ENCODE assay signal across 13 cellular contexts in genomic region chr1:1352784-1353388, GRCh38. TPM values are rescaled to one million over a fixed set of nuclear protein-coding genes. Genes with fewer than 3 reads are reported as not detected.
DNase-seq lines count a peak whose midpoint lies in the region; ATAC-seq and TF ChIP-seq lines count a peak whose summit lies in the region.
"Had no signal": no experiment of that assay in that cellular context is flagged by ENCODE, and none has a peak within 500 bp of the region (broad histone marks: within the 10 kb centered on the region; RNA-seq: fewer than 3 reads in every experiment).

No MANE protein-coding gene starts in this region.

- peak overlapping the region; percentile 56; the same call in 2 of the 3 replicates for H3K4me3 Mint-ChIP-seq in GM23338
- peak overlapping the region; percentile 80 to 88 (median 82) for H3K4me3 Mint-ChIP-seq in nephron

- in situ Hi-C loops in G401 (cut with HindIII; ENCODE audit: low sequenced_read_pairs) = no loop called here

- H3K27ac ChIP-seq in C4-2B = peak overlapping the region; percentile 86
- no peak overlapping the region for H3K27ac ChIP-seq in GM23338 (ENCODE audit: low read depth)
- H3K27ac ChIP-seq: brain microvascular endothelial cell, pancreas had no signal

- H3K9me3 Mint-ChIP-seq in GM23338 (no peaks in the 10 kb centered on the region), nephron (no peaks in the 10 kb centered on the region)

- no peak for ATAC-seq in GM23338
- no peak for ATAC-seq in HG02571 (IDR thresholded peaks at IDR 0.05; ENCODE audit: unreplicated experiment)
- ATAC-seq: pancreas had no signal

- H3K27me3 ChIP-seq in GM23338 (ENCODE audit: insufficient read depth) = peaks cover 28% of the 10 kb centered on the region
- H3K27me3 ChIP-seq in adipocyte (replicated peaks; ENCODE audit: control insufficient read depth, insufficient read depth, low read length) = no peaks in the 10 kb centered on the region
- H3K27me3 ChIP-seq: brain microvascular endothelial cell, pancreas had no signal

- peak overlapping the region; percentile 90 for H3K4me2 ChIP-seq in GM23338

- peaks cover 25% of the 10 kb centered on the region for H3K4me1 ChIP-seq in GM23338 (ENCODE audit: insufficient read depth)
- peaks cover 19% of the 10 kb centered on the region for H3K4me1 ChIP-seq in adipocyte (ENCODE audit: control insufficient read depth, insufficient read depth, low read length)
- H3K4me1 ChIP-seq: pancreas had no signal

- H4K20me1 ChIP-seq in GM23338 (replicated peaks; ENCODE audit: insufficient read depth) = no peaks in the 10 kb centered on the region; the same call in 1 of the 2 replicates

- H3K9me2 ChIP-seq in GM23338 (ENCODE audit: insufficient read depth) = no peaks in the 10 kb centered on the region

- H3F3A ChIP-seq in GM23338 (replicated peaks; ENCODE audit: low read depth) = peaks cover 25% of the 10 kb centered on the region

- peak overlapping the region; percentile 70 for H3K9ac ChIP-seq in adipocyte (ENCODE audit: low read length)

- no peaks in the 10 kb centered on the region for H3K36me3 Mint-ChIP-seq in GM23338 (ENCODE audit: low read depth)
- peaks cover 8% of the 10 kb centered on the region for H3K36me3 Mint-ChIP-seq in nephron (ENCODE audit: low read depth)

- H3K36me3 ChIP-seq in GM23338 (ENCODE audit: insufficient read depth) = no peaks in the 10 kb centered on the region
- peaks cover 26% of the 10 kb centered on the region for H3K36me3 ChIP-seq in adipocyte (ENCODE audit: control insufficient read depth, insufficient read depth, low read length, severe bottlenecking)
- H3K36me3 ChIP-seq: pancreas had no signal

- peak overlapping the region; percentile 69 for H3K4me3 ChIP-seq in GM23338
- H3K4me3 ChIP-seq in adipocyte (ENCODE audit: low read length) = peak overlapping the region; percentile 28
- H3K4me3 ChIP-seq: pancreas had no signal

- H2AFZ ChIP-seq in GM23338 = no peak overlapping the region

- peaks cover 34% of the 10 kb centered on the region for H3K27me3 Mint-ChIP-seq in GM23338 (ENCODE audit: insufficient read depth, low read depth, poor library complexity)
- peaks cover 11% of the 10 kb centered on the region for H3K27me3 Mint-ChIP-seq in nephron (ENCODE audit: low read depth)

- DNase-seq in GM23338 (ENCODE audit: low spot score) (no peak), adipocyte (ENCODE audit: low read depth) (no peak), SW480 (ENCODE audit: low spot score) (no peak), NCI-H748 (lab: John Stamatoyannopoulos, UW; ENCODE audit: unreplicated experiment) (no peak), G401 (ENCODE audit: low spot score) (no peak)
- DNase-seq: activated CD8-positive, alpha-beta memory T cell treated with anti-CD3 and anti-CD28 coated beads for 24 hours; brain microvascular endothelial cell had no signal

- no peaks in the 10 kb centered on the region for H3K79me2 ChIP-seq in GM23338 (replicated peaks; ENCODE audit: insufficient read depth)

- H3K4me1 Mint-ChIP-seq in GM23338 = peaks cover 19% of the 10 kb centered on the region
- peaks cover 11% of the 10 kb centered on the region for H3K4me1 Mint-ChIP-seq in nephron

- H3K27ac Mint-ChIP-seq in GM23338 = no peak overlapping the region
- H3K27ac Mint-ChIP-seq in nephron = peak overlapping the region; percentile 83 to 91 (median 91)

- no peak for TF ChIP-seq CTCF in C4-2B (conservative IDR thresholded peaks at IDR 0.05)
- no peak for TF ChIP-seq CTCF in GM23338 (conservative IDR thresholded peaks at IDR 0.05; ENCODE audit: low read depth in 2 of 2)
- TF ChIP-seq CTCF in nephron (IDR thresholded peaks at IDR 0.05; ENCODE audit: unreplicated experiment in 3 of 3) = no peak

- H3K9me3 ChIP-seq in adipocyte (ENCODE audit: control insufficient read depth, low read length) = no peaks in the 10 kb centered on the region
- H3K9me3 ChIP-seq: pancreas had no signal

TF ChIP-seq in GM23338, 12 proteins besides CTCF, POLR2A, EP300 and RAD21:
- TF ChIP-seq POLR2AphosphoS5 (IDR thresholded peaks at IDR 0.05; ENCODE audit: low read depth) (peak; percentile 5; the same call in 1 of the 2 replicates), ZNF114 (CRISPR knock-in tag; IDR thresholded peaks at IDR 0.05) (no peak)

RNA-seq across cellular contexts. Expression of gene DVL1, which starts 3.7 kb away (rescaled TPM):
- total RNA-seq in GM23338 (2014; rRNA removed; shearing (Covaris generic)) = 62.7 and 69.7 TPM in 2 replicates
- 13.5 and 15.4 TPM in 2 replicates for polyA plus RNA-seq in GM23338 (2016; fragmentation: Nextera tagmentation; extraction: Ambion mirVana)
- 66.4 and 70.2 TPM in 2 replicates for total RNA-seq in G401 (2014; rRNA removed; shearing (Covaris generic))

RNA-seq across cellular contexts. Expression of gene MXRA8, which starts 5.5 kb away (rescaled TPM):
- total RNA-seq in GM23338 (2014; rRNA removed; shearing (Covaris generic)) = 11.7 and 17.2 TPM in 2 replicates
- 7.6 and 9.1 TPM in 2 replicates for polyA plus RNA-seq in GM23338 (2016; fragmentation: Nextera tagmentation; extraction: Ambion mirVana)
- total RNA-seq in G401 (2014; rRNA removed; shearing (Covaris generic)) = 23.0 and 26.7 TPM in 2 replicates
- polyA plus RNA-seq: keratinocyte had no signal

RNA-seq across cellular contexts. Expression of gene TAS1R3, which starts 21.8 kb away (rescaled TPM):
- total RNA-seq in GM23338 (2014; rRNA removed; shearing (Covaris generic)) = 0.14 TPM in 1 of 2 replicates, not detected in the other
- 0.12 TPM in 1 of 2 replicates, not detected in the other for polyA plus RNA-seq in GM23338 (2016; fragmentation: Nextera tagmentation; extraction: Ambion mirVana)
- 0.14 TPM in 1 of 2 replicates, not detected in the other for total RNA-seq in G401 (2014; rRNA removed; shearing (Covaris generic))
- total RNA-seq: epithelial cell of proximal tubule had no signal

RNA-seq across cellular contexts. Expression of gene AURKAIP1, which starts 22.1 kb away (rescaled TPM):
- total RNA-seq in GM23338 (2014; rRNA removed; shearing (Covaris generic)) = 156 and 167 TPM in 2 replicates
- polyA plus RNA-seq in GM23338 (2016; fragmentation: Nextera tagmentation; extraction: Ambion mirVana) = 355 and 369 TPM in 2 replicates
- 210 and 263 TPM in 2 replicates for total RNA-seq in G401 (2014; rRNA removed; shearing (Covaris generic))

RNA-seq across cellular contexts. Expression of gene CPTP, which starts 28.3 kb away (rescaled TPM):
- 12.9 and 13.5 TPM in 2 replicates for total RNA-seq in GM23338 (2014; rRNA removed; shearing (Covaris generic))
- polyA plus RNA-seq in GM23338 (2016; fragmentation: Nextera tagmentation; extraction: Ambion mirVana) = 8.1 and 8.2 TPM in 2 replicates
- 22.5 and 23.5 TPM in 2 replicates for total RNA-seq in G401 (2014; rRNA removed; shearing (Covaris generic))
